8 cellular contexts compared by ENCODE assay signal in genomic region chr5:180353226-180353962, GRCh38. TPM values are rescaled to one million over a fixed set of nuclear protein-coding genes. Genes with fewer than 3 reads are reported as not detected.
DNase-seq lines count a peak whose midpoint lies in the region; ATAC-seq and TF ChIP-seq lines count a peak whose summit lies in the region.

Gene GFPT2, minus strand, starts transcription at chr5:180353336. Its CDS starts 119 bp downstream, at chr5:180353217.

- no peaks in the 10 kb centered on the region for H3K9me3 ChIP-seq in endodermal cell (ENCODE audit: control insufficient read depth, low read length)

- H3K79me1 ChIP-seq in mesendoderm (ENCODE audit: low read length): peaks cover 7% of the 10 kb centered on the region

- H3K4me1 Mint-ChIP-seq in endodermal cell: peaks cover 26% of the 10 kb centered on the region

- no peaks in the 10 kb centered on the region for H3K36me3 Mint-ChIP-seq in endodermal cell (ENCODE audit: low read depth)

- H3K9me3 Mint-ChIP-seq in endodermal cell: peaks cover 2% of the 10 kb centered on the region

- H3K36me3 ChIP-seq in endodermal cell (ENCODE audit: control insufficient read depth, insufficient read depth, low read length) (no peaks in the 10 kb centered on the region), mesendoderm (ENCODE audit: control insufficient read depth, insufficient read depth, low read length) (no peaks in the 10 kb centered on the region)

- H2BK15ac ChIP-seq in mesendoderm (replicated peaks; ENCODE audit: low read depth): peak within 1 kb of the TSS; percentile 20

- DNase-seq in GM12865 (ENCODE audit: low read depth) (peak; percentile 44), NCI-H524 (lab: John Stamatoyannopoulos, UW) (peak; percentile 73 to 83), endodermal cell (peak; percentile 94), mesendoderm (peak; percentile 88), RKO (ENCODE audit: low spot score) (no peak)
- peak; percentile 79 for DNase-seq in activated CD8-positive, alpha-beta memory T cell treated with anti-CD3 and anti-CD28 coated beads, Interleukin-2, amount 50 U/mL, for 4 hours
- DNase-seq in stimulated activated CD8-positive, alpha-beta memory T cell treated with anti-CD3 and anti-CD28 coated beads, Interleukin-12 subunit alpha, Interleukin-12 subunit beta, amount 100 ng/mL, for 24 hours (ENCODE audit: extremely low read depth): peak; percentile 47

- peak within 1 kb of the TSS; percentile 75 for H3K23ac ChIP-seq in mesendoderm (ENCODE audit: low read length)

- peaks cover 38% of the 10 kb centered on the region for H3K27me3 Mint-ChIP-seq in endodermal cell (ENCODE audit: insufficient read depth)

- peak within 1 kb of the TSS; percentile 90 for H3K4me2 ChIP-seq in mesendoderm (ENCODE audit: low read length)

- H3K9ac ChIP-seq in endodermal cell (ENCODE audit: extremely low read depth, low read length, poor library complexity, severe bottlenecking): peak within 1 kb of the TSS; percentile 60
- H3K9ac ChIP-seq in mesendoderm (ENCODE audit: low read length): peak within 1 kb of the TSS; percentile 68

- peak within 1 kb of the TSS; percentile 46 for H3K18ac ChIP-seq in mesendoderm (ENCODE audit: low read length)

- H3K56ac ChIP-seq in mesendoderm (ENCODE audit: low read length): peak within 1 kb of the TSS; percentile 89

- TF ChIP-seq CTCF in GM12865 (IDR thresholded peaks at IDR 0.05; ENCODE audit: insufficient read depth, low read depth, low read length, missing control alignments) (no peak), endodermal cell (conservative IDR thresholded peaks at IDR 0.05) (no peak)

- no peak within 1 kb of the TSS for H4K8ac ChIP-seq in mesendoderm (ENCODE audit: low read depth, low read length)

- peak within 1 kb of the TSS; percentile 86 for H3K4ac ChIP-seq in mesendoderm (ENCODE audit: low read depth, low read length)

- H3K4me3 ChIP-seq in GM12865 (ENCODE audit: low read depth, low read length) (peak within 1 kb of the TSS; percentile 34), endodermal cell (ENCODE audit: low read length) (peak within 1 kb of the TSS; percentile 86), mesendoderm (ENCODE audit: low read length) (peak within 1 kb of the TSS; percentile 71)

- H2BK5ac ChIP-seq in mesendoderm (ENCODE audit: low read length): no peak within 1 kb of the TSS

- peaks cover 19% of the 10 kb centered on the region for H3K27me3 ChIP-seq in endodermal cell (ENCODE audit: control insufficient read depth, insufficient read depth, low read length, poor library complexity, severe bottlenecking)
- H3K27me3 ChIP-seq in mesendoderm (ENCODE audit: insufficient read depth, low read length, poor library complexity): peaks cover 3% of the 10 kb centered on the region

- no peak within 1 kb of the TSS for H2AK5ac ChIP-seq in mesendoderm (ENCODE audit: low read length)

- H3K4me1 ChIP-seq in endodermal cell (ENCODE audit: control insufficient read depth, insufficient read depth, low read length) (peaks cover 11% of the 10 kb centered on the region), mesendoderm (ENCODE audit: control insufficient read depth, low read depth, low read length) (peaks cover 12% of the 10 kb centered on the region)

- H3K27ac Mint-ChIP-seq in endodermal cell: no peak within 1 kb of the TSS

- peak within 1 kb of the TSS; percentile 64 for H3K4me3 Mint-ChIP-seq in endodermal cell

- H2BK120ac ChIP-seq in mesendoderm (ENCODE audit: low read depth, low read length): no peak within 1 kb of the TSS

- peak; percentile 68 for ATAC-seq in HG02840 (IDR thresholded peaks at IDR 0.05; ENCODE audit: low FRiP score, unreplicated experiment)

- H4K5ac ChIP-seq in mesendoderm (ENCODE audit: low read length): no peak within 1 kb of the TSS

- peaks cover 26% of the 10 kb centered on the region for H3K79me2 ChIP-seq in mesendoderm (ENCODE audit: control insufficient read depth, insufficient read depth, low read length)

- no peak within 1 kb of the TSS for H3K27ac ChIP-seq in endodermal cell (ENCODE audit: low read depth, low read length)
- H3K27ac ChIP-seq in mesendoderm (ENCODE audit: low read depth, low read length): no peak within 1 kb of the TSS

- WGBS in endodermal cell (ENCODE audit: insufficient coverage in 1 of 2, insufficient read length in 1 of 2), 2 experiments: 0 to 1% methylated on average over 30 to 77 of the region's 78 CpGs
- no CpG with 5 or more reads among the region's 78 CpGs for WGBS in mesendoderm (ENCODE audit: extremely low coverage, insufficient coverage, low lambda C conversion rate)

RNA-seq across cellular contexts. Expression of gene GFPT2, which starts in this region (rescaled TPM):
- 10 to 100 TPM; 19.5 to 37.3 TPM for total RNA-seq in endodermal cell
- polyA plus RNA-seq in endodermal cell (2013, experiment 1 of 2): 26.7 TPM
- 23.6 TPM for polyA plus RNA-seq in endodermal cell (2013, experiment 2 of 2)
- 41.2 TPM for polyA plus RNA-seq in mesendoderm (2013, experiment 1 of 2)
- 42.6 TPM for polyA plus RNA-seq in mesendoderm (2013, experiment 2 of 2)

Comparison
In these comparisons a context has a peak if more than half of its experiments do, and no peak if none do; other contexts are left out.
1. H3K4me3 ChIP-seq: peak in every context shown above with its lines; median percentile 86 in endodermal cell; 71 in mesendoderm; 34 in GM12865.